Comparison of ENCODE assay signal across 32 cellular contexts in genomic region chr10:88781206-88781605, GRCh38. TPM values are rescaled to one million over a fixed set of nuclear protein-coding genes. Genes with fewer than 3 reads are reported as not detected.
"Had no signal": no experiment of that assay in that cellular context is flagged by ENCODE, and none has a peak within 500 bp of the region (broad histone marks: within the 10 kb centered on the region; RNA-seq: fewer than 3 reads in every experiment).

No MANE protein-coding gene starts in this region.

- H3K36me3 Mint-ChIP-seq: memory B cell; natural killer cell; stimulated activated effector memory CD8-positive, alpha-beta T cell treated with anti-CD3 and anti-CD28 coated beads, Interleukin-12 subunit alpha, Interleukin-12 subunit beta, amount 100 ng/mL, for 72 hours had no signal

- H3K4me1 ChIP-seq: lower lobe of right lung, parathyroid adenoma, prostate gland, right atrium auricular region, stomach, thyroid gland, vagina had no signal

- H3K27ac Mint-ChIP-seq: effector memory CD8-positive, alpha-beta T cell; memory B cell; natural killer cell; stimulated activated effector memory CD8-positive, alpha-beta T cell treated with anti-CD3 and anti-CD28 coated beads, Interleukin-12 subunit alpha, Interleukin-12 subunit beta, amount 100 ng/mL, for 72 hours had no signal

- ATAC-seq: effector memory CD8-positive, alpha-beta T cell; left ventricle myocardium superior; lower lobe of right lung; natural killer cell; sciatic nerve; stimulated activated effector memory CD8-positive, alpha-beta T cell treated with anti-CD3 and anti-CD28 coated beads, Interleukin-12 subunit alpha, Interleukin-12 subunit beta, amount 100 ng/mL, for 72 hours had no signal

- H3K9me3 ChIP-seq: lower lobe of right lung, neutrophil, prostate gland, right atrium auricular region, stomach, thyroid gland, vagina had no signal

- H3K27me3 ChIP-seq: right atrium auricular region, stomach, thyroid gland, vagina had no signal

- H3K4me3 Mint-ChIP-seq: effector memory CD8-positive, alpha-beta T cell; memory B cell; natural killer cell; neural crest cell; stimulated activated effector memory CD8-positive, alpha-beta T cell treated with anti-CD3 and anti-CD28 coated beads, Interleukin-12 subunit alpha, Interleukin-12 subunit beta, amount 100 ng/mL, for 72 hours had no signal

- H3K27ac ChIP-seq: lower lobe of right lung, neutrophil, parathyroid adenoma, prostate gland, right atrium auricular region, stomach, thyroid gland, vagina had no signal

- H3K9ac ChIP-seq: parathyroid adenoma had no signal

- H3K4me1 Mint-ChIP-seq: memory B cell; neural crest cell; stimulated activated effector memory CD8-positive, alpha-beta T cell treated with anti-CD3 and anti-CD28 coated beads, Interleukin-12 subunit alpha, Interleukin-12 subunit beta, amount 100 ng/mL, for 72 hours had no signal

- H2AFZ ChIP-seq: parathyroid adenoma had no signal

- H3K4me3 ChIP-seq: lower lobe of right lung, prostate gland, right atrium auricular region, smooth muscle cell, stomach, thyroid gland, vagina had no signal

- H3K36me3 ChIP-seq: lower lobe of right lung, neutrophil, prostate gland, right atrium auricular region, stomach, thyroid gland, vagina had no signal

- H3K9me3 Mint-ChIP-seq: effector memory CD8-positive, alpha-beta T cell; memory B cell; natural killer cell; stimulated activated effector memory CD8-positive, alpha-beta T cell treated with anti-CD3 and anti-CD28 coated beads, Interleukin-12 subunit alpha, Interleukin-12 subunit beta, amount 100 ng/mL, for 72 hours had no signal

- H3K79me2 ChIP-seq: parathyroid adenoma had no signal

- H3K4me2 ChIP-seq: smooth muscle cell had no signal

- DNase-seq: cerebellar nuclear complex; cortex of kidney; effector memory CD8-positive, alpha-beta T cell; head of caudate nucleus; left ventricle myocardium superior; lower lobe of right lung; natural killer cell; stimulated activated CD4-positive, alpha-beta T cell treated with anti-CD3 and anti-CD28 coated beads, Interleukin-12 subunit alpha, Interleukin-12 subunit beta, amount 100 ng/mL, for 4 hours; stimulated activated CD4-positive, alpha-beta T cell treated with anti-CD3 and anti-CD28 coated beads, Interleukin-1b, Interleukin-23, amount 100 ng/mL, for 48 hours; stimulated activated CD4-positive, alpha-beta T cell treated with anti-CD3 and anti-CD28 coated beads, Interleukin-4, amount 100 ng/mL, for 24 hours; stimulated activated naive CD4-positive, alpha-beta T cell treated with Interleukin-2 at 50 U/mL for 16 hours; stomach; thyroid gland; trophoblast cell had no signal

RNA-seq across cellular contexts. Expression of gene LIPM, which starts 21.3 kb away (rescaled TPM):
- total RNA-seq: dermis microvascular lymphatic vessel endothelial cell, fibroblast of villous mesenchyme, left ventricle myocardium superior, lower lobe of right lung, mononuclear cell, natural killer cell, neural crest cell, osteoblast, prostate gland, sciatic nerve, stomach, subcutaneous adipose tissue, temporal lobe, thyroid gland, ureter, vagina had no signal
- polyA plus RNA-seq: esophagus, smooth muscle cell, stomach had no signal

RNA-seq across cellular contexts. Expression of gene LIPN, which starts 21.4 kb away (rescaled TPM):
- total RNA-seq: dermis microvascular lymphatic vessel endothelial cell, fibroblast of villous mesenchyme, neural crest cell, osteoblast, prostate gland, right atrium auricular region, thyroid gland, ureter, vagina had no signal
- polyA plus RNA-seq: smooth muscle cell, stomach had no signal
